Comparison of ENCODE assay signal across 8 cellular contexts in genomic region chr10:30348378-30348776, GRCh38. TPM values are rescaled to one million over a fixed set of nuclear protein-coding genes. Genes with fewer than 3 reads are reported as not detected.
DNase-seq lines count a peak whose midpoint lies in the region; ATAC-seq, FAIRE-seq and TF ChIP-seq lines count a peak whose summit lies in the region.

No MANE protein-coding gene starts in this region.

- H3K27me3 ChIP-seq in CD8-positive, alpha-beta T cell (ENCODE audit: insufficient read depth, low read length): no peaks in the 10 kb centered on the region
- no peaks in the 10 kb centered on the region for H3K27me3 ChIP-seq in thoracic aorta (replicated peaks; ENCODE audit: insufficient read depth)

- H3K27ac ChIP-seq in CD8-positive, alpha-beta T cell (ENCODE audit: low read depth, low read length): peak overlapping the region; percentile 79
- H3K27ac ChIP-seq in HEK293 (ENCODE audit: extremely low read depth, low read depth, low read length): peak overlapping the region; percentile 83; the same call in 1 of the 2 replicates
- peak overlapping the region in 1 of 2 donors; percentile 92 for H3K27ac ChIP-seq in kidney (ENCODE audit: low read depth in 2 of 2, low read length in 2 of 2)
- peak overlapping the region in 1 of 2 donors; percentile 60 for H3K27ac ChIP-seq in thoracic aorta

- no peaks in the 10 kb centered on the region for H3K9me3 Mint-ChIP-seq in CD8-positive, alpha-beta T cell
- no peaks in the 10 kb centered on the region for H3K9me3 Mint-ChIP-seq in activated CD8-positive, alpha-beta T cell treated with anti-CD3 and anti-CD28 coated beads for 36 hours

- no peaks in the 10 kb centered on the region for H3K27me3 Mint-ChIP-seq in CD8-positive, alpha-beta T cell (ENCODE audit: low read depth)
- no peaks in the 10 kb centered on the region for H3K27me3 Mint-ChIP-seq in activated CD8-positive, alpha-beta T cell treated with anti-CD3 and anti-CD28 coated beads for 36 hours

- peaks cover 38% of the 10 kb centered on the region for H3K4me1 ChIP-seq in CD8-positive, alpha-beta T cell (ENCODE audit: insufficient read depth, low read length)
- peaks cover 5% of the 10 kb centered on the region; the same call in 1 of the 2 replicates for H3K4me1 ChIP-seq in HEK293 (ENCODE audit: control insufficient read depth, insufficient read depth, low read length)
- H3K4me1 ChIP-seq in kidney (ENCODE audit: control insufficient read depth in 1 of 2, insufficient read depth in 1 of 2, low read depth in 1 of 2, low read length in 2 of 2): peaks cover 5 to 14% of the 10 kb centered on the region in 2 donors
- peaks cover 12 to 31% of the 10 kb centered on the region in 2 donors for H3K4me1 ChIP-seq in thoracic aorta (ENCODE audit: control insufficient read depth in 1 of 2, low read depth in 2 of 2)

- peak overlapping the region; percentile 95 for H3K4me3 ChIP-seq in CD8-positive, alpha-beta T cell (ENCODE audit: low read depth, low read length)
- H3K4me3 ChIP-seq in HEK293 (ENCODE audit: low read depth, low read length) (peak overlapping the region; percentile 71), kidney (ENCODE audit: low read length in 2 of 2) (peak overlapping the region; percentile 93 to 100), thoracic aorta (peak overlapping the region; percentile 80)

- TF ChIP-seq CTCF in CD8-positive, alpha-beta T cell (IDR thresholded peaks at IDR 0.05): no peak
- TF ChIP-seq CTCF in HEK293 (tag by site-specific recombination; IDR thresholded peaks at IDR 0.05) (no peak), kidney (IDR thresholded peaks at IDR 0.05; ENCODE audit: borderline replicate concordance, extremely low read depth, insufficient read depth) (no peak), thoracic aorta (IDR thresholded peaks at IDR 0.05) (no peak)
- TF ChIP-seq CTCF in activated CD8-positive, alpha-beta T cell treated with anti-CD3 and anti-CD28 coated beads for 36 hours (IDR thresholded peaks at IDR 0.05): no peak

- H3K9ac ChIP-seq in kidney (ENCODE audit: low read length in 2 of 2): peak overlapping the region; percentile 70 to 98

- no peak for DNase-seq in CD8-positive, alpha-beta T cell
- DNase-seq in activated CD8-positive, alpha-beta T cell treated with anti-CD3 and anti-CD28 coated beads for 36 hours: no peak
- DNase-seq in kidney (no peak), thoracic aorta (ENCODE audit: low spot score) (no peak), globus pallidus (ENCODE audit: low spot score) (no peak)
- no peak for DNase-seq in stimulated activated CD4-positive, alpha-beta T cell treated with anti-CD3 and anti-CD28 coated beads, Interleukin-4, amount 100 ng/mL, for 4 hours
- no peak for DNase-seq in NK-92 treated with Interleukin-12 subunit alpha and Interleukin-12 subunit beta, amount 100 ng/mL, for 24 hours (lab: John Stamatoyannopoulos, UW)

- H3K4me3 Mint-ChIP-seq in CD8-positive, alpha-beta T cell: peak overlapping the region; percentile 91
- H3K4me3 Mint-ChIP-seq in activated CD8-positive, alpha-beta T cell treated with anti-CD3 and anti-CD28 coated beads for 36 hours: peak overlapping the region; percentile 84

- POLR2A ChIA-PET in CD8-positive, alpha-beta T cell (lab: Charles Lee): interaction anchor here (1.7 kb wide), 1 partner anchor 321 kb away, joined by 5 read pairs; no protein-coding TSS in a partner anchor
- POLR2A ChIA-PET in HEK293 (lab: Yijun Ruan, JAX): interaction anchor here (0.7 to 0.8 kb wide), 2 partner anchors 11 to 350 kb away, joined by 3 read pairs; no protein-coding TSS in a partner anchor
- POLR2A ChIA-PET in activated CD8-positive, alpha-beta T cell treated with anti-CD3 and anti-CD28 coated beads for 36 hours (lab: Charles Lee): interaction anchor here (0.6 to 1.4 kb wide), 4 partner anchors 9 to 151 kb away, joined by 3 to 4 read pairs (median 3); no protein-coding TSS in a partner anchor

- H3K9me3 ChIP-seq in CD8-positive, alpha-beta T cell (ENCODE audit: low read length): no peaks in the 10 kb centered on the region
- H3K9me3 ChIP-seq in HEK293 (ENCODE audit: control insufficient read depth, insufficient read depth, low read depth, low read length) (no peaks in the 10 kb centered on the region), kidney (ENCODE audit: control insufficient read depth in 1 of 2, low read length in 2 of 2) (no peaks in the 10 kb centered on the region), thoracic aorta (no peaks in the 10 kb centered on the region)

- H3K36me3 ChIP-seq in CD8-positive, alpha-beta T cell (ENCODE audit: insufficient read depth, low read length): no peaks in the 10 kb centered on the region
- H3K36me3 ChIP-seq in HEK293 (ENCODE audit: control insufficient read depth in 2 of 2, insufficient read depth in 1 of 2, low read length in 2 of 2): peaks cover 0 to 9% of the 10 kb centered on the region in 2 experiments; a peak in 2 of 3 replicates
- H3K36me3 ChIP-seq in kidney (ENCODE audit: control insufficient read depth in 1 of 2, insufficient read depth in 2 of 2, low read length in 2 of 2): no peaks in the 10 kb centered on the region
- H3K36me3 ChIP-seq in thoracic aorta: no peaks in the 10 kb centered on the region

- intact Hi-C loops in CD8-positive, alpha-beta T cell (cut with DNase I, micrococcal nuclease): loop anchor here (2.0 to 10.0 kb wide), 7 partner anchors 69 to 1406 kb away; partner anchors contain the start of genes MAP3K8 (in 1 of the 2) and ZNF438 (in 1 of the 2)
- intact Hi-C loops in activated CD8-positive, alpha-beta T cell treated with anti-CD3 and anti-CD28 coated beads for 36 hours (cut with micrococcal nuclease): no loop called here
- intact Hi-C loops in kidney (cut with DNase I): no loop called here

- peak overlapping the region; percentile 95 for H3K27ac Mint-ChIP-seq in CD8-positive, alpha-beta T cell
- H3K27ac Mint-ChIP-seq in activated CD8-positive, alpha-beta T cell treated with anti-CD3 and anti-CD28 coated beads for 36 hours: peak overlapping the region; percentile 89

- FAIRE-seq in kidney (lab: Jason Lieb, UNC): no peak

- H3K36me3 Mint-ChIP-seq in CD8-positive, alpha-beta T cell: peaks cover 30% of the 10 kb centered on the region
- H3K36me3 Mint-ChIP-seq in activated CD8-positive, alpha-beta T cell treated with anti-CD3 and anti-CD28 coated beads for 36 hours (ENCODE audit: low read depth): peaks cover 26% of the 10 kb centered on the region

- peaks cover 51% of the 10 kb centered on the region for H3K4me1 Mint-ChIP-seq in CD8-positive, alpha-beta T cell (ENCODE audit: low read depth)
- peaks cover 31% of the 10 kb centered on the region for H3K4me1 Mint-ChIP-seq in activated CD8-positive, alpha-beta T cell treated with anti-CD3 and anti-CD28 coated beads for 36 hours (ENCODE audit: low read depth)

- peak; percentile 16 for ATAC-seq in CD8-positive, alpha-beta T cell
- peak; percentile 17 for ATAC-seq in activated CD8-positive, alpha-beta T cell treated with anti-CD3 and anti-CD28 coated beads for 36 hours
- ATAC-seq in thoracic aorta (ENCODE audit: insufficient number of reproducible peaks, low FRiP score, low read depth): no peak

- CTCF ChIA-PET in CD8-positive, alpha-beta T cell (lab: Charles Lee): interaction anchor here (1.5 to 1.7 kb wide), 2 partner anchors 186 to 242 kb away, joined by 4 read pairs; no protein-coding TSS in a partner anchor
- CTCF ChIA-PET in HEK293 (lab: Yijun Ruan, JAX): interaction anchor here (0.7 to 2.6 kb wide), 5 partner anchors 12 to 663 kb away, joined by 3 to 14 read pairs (median 3); no protein-coding TSS in a partner anchor
- CTCF ChIA-PET in activated CD8-positive, alpha-beta T cell treated with anti-CD3 and anti-CD28 coated beads for 36 hours (lab: Charles Lee): interaction anchor here (1.1 to 4.6 kb wide), 4 partner anchors 12 to 346 kb away, joined by 3 to 41 read pairs (median 4); no protein-coding TSS in a partner anchor

TF ChIP-seq in HEK293, 187 proteins besides CTCF, POLR2A, EP300 and RAD21:
- TF ChIP-seq PRDM4 (tag by site-specific recombination; IDR thresholded peaks at IDR 0.05) (no peak), SCRT2 (tag by site-specific recombination; IDR thresholded peaks at IDR 0.05) (peak; percentile 75)

RNA-seq across cellular contexts. Expression of gene MTPAP, which starts 0.7 kb away (rescaled TPM):
- 10 to 100 TPM; 48.5 to 50.2 TPM for total RNA-seq in CD8-positive, alpha-beta T cell
- total RNA-seq in activated CD8-positive, alpha-beta T cell treated with anti-CD3 and anti-CD28 coated beads for 36 hours: 10 to 100 TPM; 47.4 to 55.0 TPM
- total RNA-seq in kidney: 26.3 TPM
- 6.0 TPM for polyA plus RNA-seq in kidney (ENCODE audit: insufficient read depth, low read depth, low replicate concordance)
- total RNA-seq in thoracic aorta: 10 to 100 TPM in 1 of 2 donors, 1 to 10 TPM in 1; 5.8 to 19.7 TPM

Comparison
In these comparisons a context has a peak if more than half of its experiments do, and no peak if none do; other contexts are left out.
1. intact Hi-C loops: an anchor here in CD8-positive, alpha-beta T cell (2.0 to 10.0 kb wide); none called in activated CD8-positive, alpha-beta T cell treated with anti-CD3 and anti-CD28 coated beads for 36 hours and kidney.